8 cellular contexts compared by ENCODE assay signal in genomic region chr3:170277311-170277710, GRCh38. TPM values are rescaled to one million over a fixed set of nuclear protein-coding genes. Genes with fewer than 3 reads are reported as not detected.
DNase-seq lines count a peak whose midpoint lies in the region; ATAC-seq and TF ChIP-seq lines count a peak whose summit lies in the region.
"Not testable (repeated sequence)": the region's sequence is repeated elsewhere in the genome, so short reads cannot be mapped to it uniquely, and the experiment has no call there.

No MANE protein-coding gene starts in this region.

- not testable (repeated sequence) for H3K4me1 ChIP-seq in ACC112 (ENCODE audit: control insufficient read depth, insufficient read depth, low read length, unreplicated experiment); GM23338 (ENCODE audit: insufficient read depth); mesenchymal stem cell (ENCODE audit: control insufficient read depth, insufficient read depth, low read depth, low read length)

- not testable (repeated sequence) for DNase-seq in GM23338 (ENCODE audit: low spot score); activated naive CD4-positive, alpha-beta T cell treated with anti-CD3 and anti-CD28 coated beads, Interleukin-2, amount 10 ng/mL, durations not matched to agents 7 days and 5 days; chondrocyte (ENCODE audit: low spot score); mesenchymal stem cell
- DNase-seq in T-cell: peak in 12 of 34 experiments; percentile 1 to 22 (median 7)
- peak; percentile 19 for DNase-seq in activated CD4-positive, alpha-beta memory T cell treated with anti-CD3 and anti-CD28 coated beads, Interleukin-2, amount 10 ng/mL, durations not matched to agents 7 days and 5 days

- peak overlapping the region; percentile 60 for H4K8ac ChIP-seq in mesenchymal stem cell (ENCODE audit: low read length)

- H3K79me2 ChIP-seq in ACC112 (ENCODE audit: control insufficient read depth, insufficient read depth, low read length, unreplicated experiment); GM23338 (replicated peaks; ENCODE audit: insufficient read depth): not testable (repeated sequence)

- H3K9me3 ChIP-seq in mesenchymal stem cell (ENCODE audit: control insufficient read depth, low read length): not testable (repeated sequence)

- H3K27me3 ChIP-seq in ACC112 (ENCODE audit: insufficient read depth, low read length); GM23338 (ENCODE audit: insufficient read depth); mesenchymal stem cell (ENCODE audit: control insufficient read depth in 1 of 2, insufficient read depth in 1 of 2, low read length in 2 of 2): not testable (repeated sequence)

- H3K23ac ChIP-seq in mesenchymal stem cell (ENCODE audit: low read length in 2 of 2): not testable (repeated sequence)

- not testable (repeated sequence) for H2BK120ac ChIP-seq in mesenchymal stem cell (ENCODE audit: low read depth, low read length)

- not testable (repeated sequence) for H2BK15ac ChIP-seq in mesenchymal stem cell (ENCODE audit: low read depth, poor library complexity, severe bottlenecking)

- H2BK5ac ChIP-seq in mesenchymal stem cell (ENCODE audit: low read depth, low read length, poor library complexity, severe bottlenecking): not testable (repeated sequence)

- not testable (repeated sequence) for H3K9ac ChIP-seq in mesenchymal stem cell (ENCODE audit: low read length)

- H3K4me1 Mint-ChIP-seq in GM23338: not testable (repeated sequence)
- peaks cover 22 to 24% (median 23%) of the 10 kb centered on the region in 3 donors for H3K4me1 Mint-ChIP-seq in T-cell
- H3K4me1 Mint-ChIP-seq in activated CD4-positive, alpha-beta memory T cell treated with anti-CD3 and anti-CD28 coated beads, Interleukin-2, amount 10 ng/mL, durations not matched to agents 7 days and 5 days: peaks cover 30% of the 10 kb centered on the region
- H3K4me1 Mint-ChIP-seq in activated naive CD4-positive, alpha-beta T cell treated with anti-CD3 and anti-CD28 coated beads, Interleukin-2, amount 10 ng/mL, durations not matched to agents 7 days and 5 days: peaks cover 22% of the 10 kb centered on the region
- H3K4me1 Mint-ChIP-seq in chondrocyte (ENCODE audit: low read depth): peaks cover 13% of the 10 kb centered on the region
- H3K4me1 Mint-ChIP-seq in stimulated activated naive CD8-positive, alpha-beta T cell treated with anti-CD3 and anti-CD28 coated beads, Interleukin-15, Interleukin-2, amounts not matched to agents 100 ng/mL and 50 ng/mL, for 24 hours (ENCODE audit: low read depth): peaks cover 19% of the 10 kb centered on the region

- not testable (repeated sequence) for ATAC-seq in GM23338
- peak in 3 of 4 experiments; percentile 27 to 64 (median 34) for ATAC-seq in T-cell (replicated peaks in 1 of 4)

- H3K36me3 Mint-ChIP-seq in GM23338 (ENCODE audit: low read depth) (peaks cover 73% of the 10 kb centered on the region), T-cell (peaks cover 51% of the 10 kb centered on the region), chondrocyte (ENCODE audit: low read depth) (peaks cover 28% of the 10 kb centered on the region)
- H3K36me3 Mint-ChIP-seq in activated CD4-positive, alpha-beta memory T cell treated with anti-CD3 and anti-CD28 coated beads, Interleukin-2, amount 10 ng/mL, durations not matched to agents 7 days and 5 days (ENCODE audit: low read depth): peaks cover 42% of the 10 kb centered on the region
- peaks cover 33% of the 10 kb centered on the region for H3K36me3 Mint-ChIP-seq in activated naive CD4-positive, alpha-beta T cell treated with anti-CD3 and anti-CD28 coated beads, Interleukin-2, amount 10 ng/mL, durations not matched to agents 7 days and 5 days
- peaks cover 49% of the 10 kb centered on the region for H3K36me3 Mint-ChIP-seq in stimulated activated naive CD8-positive, alpha-beta T cell treated with anti-CD3 and anti-CD28 coated beads, Interleukin-15, Interleukin-2, amounts not matched to agents 100 ng/mL and 50 ng/mL, for 24 hours (ENCODE audit: low read depth)

- not testable (repeated sequence) for H3K9me2 ChIP-seq in GM23338 (ENCODE audit: insufficient read depth)

- H2BK12ac ChIP-seq in mesenchymal stem cell (ENCODE audit: low read length in 2 of 2): not testable (repeated sequence)

- H3K4me3 Mint-ChIP-seq in GM23338; chondrocyte (ENCODE audit: unreplicated experiment): not testable (repeated sequence)
- peak overlapping the region; percentile 70 to 81 (median 71) for H3K4me3 Mint-ChIP-seq in T-cell
- H3K4me3 Mint-ChIP-seq in activated CD4-positive, alpha-beta memory T cell treated with anti-CD3 and anti-CD28 coated beads, Interleukin-2, amount 10 ng/mL, durations not matched to agents 7 days and 5 days: peak overlapping the region; percentile 77
- peak overlapping the region; percentile 44 for H3K4me3 Mint-ChIP-seq in activated naive CD4-positive, alpha-beta T cell treated with anti-CD3 and anti-CD28 coated beads, Interleukin-2, amount 10 ng/mL, durations not matched to agents 7 days and 5 days
- peak overlapping the region; percentile 9 for H3K4me3 Mint-ChIP-seq in stimulated activated naive CD8-positive, alpha-beta T cell treated with anti-CD3 and anti-CD28 coated beads, Interleukin-15, Interleukin-2, amounts not matched to agents 100 ng/mL and 50 ng/mL, for 24 hours

- H3K4me2 ChIP-seq in GM23338; mesenchymal stem cell (ENCODE audit: low read length, poor library complexity, severe bottlenecking): not testable (repeated sequence)

- H3K27me3 Mint-ChIP-seq in GM23338 (ENCODE audit: insufficient read depth, low read depth, poor library complexity); T-cell; activated CD4-positive, alpha-beta memory T cell treated with anti-CD3 and anti-CD28 coated beads, Interleukin-2, amount 10 ng/mL, durations not matched to agents 7 days and 5 days; activated naive CD4-positive, alpha-beta T cell treated with anti-CD3 and anti-CD28 coated beads, Interleukin-2, amount 10 ng/mL, durations not matched to agents 7 days and 5 days; chondrocyte (ENCODE audit: low read depth); stimulated activated naive CD8-positive, alpha-beta T cell treated with anti-CD3 and anti-CD28 coated beads, Interleukin-15, Interleukin-2, amounts not matched to agents 100 ng/mL and 50 ng/mL, for 24 hours: not testable (repeated sequence)

- not testable (repeated sequence) for H3K14ac ChIP-seq in mesenchymal stem cell (ENCODE audit: low read length in 2 of 2)

- H3K9me3 Mint-ChIP-seq in GM23338; T-cell; activated CD4-positive, alpha-beta memory T cell treated with anti-CD3 and anti-CD28 coated beads, Interleukin-2, amount 10 ng/mL, durations not matched to agents 7 days and 5 days; activated naive CD4-positive, alpha-beta T cell treated with anti-CD3 and anti-CD28 coated beads, Interleukin-2, amount 10 ng/mL, durations not matched to agents 7 days and 5 days; chondrocyte (ENCODE audit: low read depth); stimulated activated naive CD8-positive, alpha-beta T cell treated with anti-CD3 and anti-CD28 coated beads, Interleukin-15, Interleukin-2, amounts not matched to agents 100 ng/mL and 50 ng/mL, for 24 hours: not testable (repeated sequence)

- POLR2A ChIA-PET in T-cell (lab: Charles Lee): interaction anchor here in 1 of 2 donors (0.6 kb wide), 1 partner anchor 80 kb away, joined by 3 read pairs; the partner anchor contains the start of gene SKIL
- POLR2A ChIA-PET in activated CD4-positive, alpha-beta memory T cell treated with anti-CD3 and anti-CD28 coated beads, Interleukin-2, amount 10 ng/mL, durations not matched to agents 7 days and 5 days (lab: Charles Lee): interaction anchor here (1.0 to 1.8 kb wide), 5 partner anchors 12 to 592 kb away, joined by 3 to 6 read pairs (median 5); partner anchors contain the start of genes PRKCI, RPL22L1 and SEC62

- H3K27ac Mint-ChIP-seq in GM23338 (peak overlapping the region; percentile 52; the same call in 1 of the 2 replicates), T-cell (peak overlapping the region; percentile 80 to 84), chondrocyte (ENCODE audit: unreplicated experiment) (peak overlapping the region; percentile 22)
- peak overlapping the region; percentile 82 for H3K27ac Mint-ChIP-seq in activated CD4-positive, alpha-beta memory T cell treated with anti-CD3 and anti-CD28 coated beads, Interleukin-2, amount 10 ng/mL, durations not matched to agents 7 days and 5 days
- peak overlapping the region; percentile 54 for H3K27ac Mint-ChIP-seq in activated naive CD4-positive, alpha-beta T cell treated with anti-CD3 and anti-CD28 coated beads, Interleukin-2, amount 10 ng/mL, durations not matched to agents 7 days and 5 days
- H3K27ac Mint-ChIP-seq in stimulated activated naive CD8-positive, alpha-beta T cell treated with anti-CD3 and anti-CD28 coated beads, Interleukin-15, Interleukin-2, amounts not matched to agents 100 ng/mL and 50 ng/mL, for 24 hours: peak overlapping the region; percentile 65

- H2AK5ac ChIP-seq in mesenchymal stem cell (ENCODE audit: low read length, severe bottlenecking): not testable (repeated sequence)

- H2AFZ ChIP-seq in ACC112 (ENCODE audit: low read length, unreplicated experiment): peak overlapping the region; percentile 53
- H2AFZ ChIP-seq in GM23338; mesenchymal stem cell (ENCODE audit: low read depth, low read length): not testable (repeated sequence)

- H4K91ac ChIP-seq in mesenchymal stem cell (ENCODE audit: low read length): not testable (repeated sequence)

- H3K79me1 ChIP-seq in mesenchymal stem cell (replicated peaks; ENCODE audit: low read length, poor library complexity, severe bottlenecking): not testable (repeated sequence)

- TF ChIP-seq CTCF in GM23338 (conservative IDR thresholded peaks at IDR 0.05; ENCODE audit: low read depth in 2 of 2); chondrocyte (IDR thresholded peaks at IDR 0.05): not testable (repeated sequence)

- over 99% methylated on average over 10 of the region's 10 CpGs for WGBS in mesenchymal stem cell

- H4K20me1 ChIP-seq in GM23338 (replicated peaks; ENCODE audit: insufficient read depth): not testable (repeated sequence)

- not testable (repeated sequence) for H3K18ac ChIP-seq in mesenchymal stem cell (ENCODE audit: low read depth in 1 of 2, low read length in 2 of 2)

- not testable (repeated sequence) for H3K4ac ChIP-seq in mesenchymal stem cell (ENCODE audit: low read depth in 1 of 2, low read length in 2 of 2)

- H3K27ac ChIP-seq in ACC112 (ENCODE audit: low read depth, low read length); GM23338 (ENCODE audit: low read depth); mesenchymal stem cell (ENCODE audit: low read length, poor library complexity, severe bottlenecking): not testable (repeated sequence)

- H3K36me3 ChIP-seq in ACC112 (ENCODE audit: insufficient read depth, low read length) (peaks cover 12% of the 10 kb centered on the region; the same call in 1 of the 2 replicates), GM23338 (ENCODE audit: insufficient read depth) (peaks cover 47% of the 10 kb centered on the region), mesenchymal stem cell (ENCODE audit: control insufficient read depth in 1 of 2, insufficient read depth in 2 of 2, low read depth in 1 of 2, low read length in 2 of 2) (peaks cover 25 to 73% of the 10 kb centered on the region in 2 experiments)

- peak overlapping the region; percentile 67; the same call in 1 of the 2 replicates for H3K4me3 ChIP-seq in ACC112 (ENCODE audit: low read depth, low read length)
- H3K4me3 ChIP-seq in GM23338: not testable (repeated sequence)
- H3K4me3 ChIP-seq in mesenchymal stem cell (ENCODE audit: insufficient read depth in 1 of 2, low read depth in 1 of 2, low read length in 2 of 2): peak overlapping the region in 1 of 2 experiments; percentile 45

- CTCF ChIA-PET in T-cell (lab: Charles Lee): interaction anchor here in 1 of 2 donors (1.0 kb wide), 1 partner anchor 80 kb away, joined by 5 read pairs; no protein-coding TSS in a partner anchor
- CTCF ChIA-PET in activated CD4-positive, alpha-beta memory T cell treated with anti-CD3 and anti-CD28 coated beads, Interleukin-2, amount 10 ng/mL, durations not matched to agents 7 days and 5 days (lab: Charles Lee): interaction anchor here (0.6 to 1.3 kb wide), 2 partner anchors 11 to 1043 kb away, joined by 3 to 5 read pairs; no protein-coding TSS in a partner anchor
- CTCF ChIA-PET in activated naive CD4-positive, alpha-beta T cell treated with anti-CD3 and anti-CD28 coated beads, Interleukin-2, amount 10 ng/mL, durations not matched to agents 7 days and 5 days (lab: Charles Lee): interaction anchor here (1.0 kb wide), 1 partner anchor 13 kb away, joined by 3 read pairs; no protein-coding TSS in a partner anchor

- H3F3A ChIP-seq in GM23338 (replicated peaks; ENCODE audit: low read depth): not testable (repeated sequence)

RNA-seq across cellular contexts. Expression of gene PRKCI, which starts 55.1 kb away (rescaled TPM):
- total RNA-seq in GM23338 (2014; rRNA removed; shearing (Covaris generic)): 119 and 124 TPM in 2 replicates
- 47.5 and 58.0 TPM in 2 replicates for polyA plus RNA-seq in GM23338 (2016; fragmentation: Nextera tagmentation; extraction: Ambion mirVana)
- total RNA-seq in T-cell: 10 to 100 TPM; 17.1 to 26.3 (median 23.9) TPM
- 10 to 100 TPM; 18.6 to 25.7 TPM for total RNA-seq in activated CD4-positive, alpha-beta memory T cell treated with anti-CD3 and anti-CD28 coated beads, Interleukin-2, amount 10 ng/mL, durations not matched to agents 7 days and 5 days
- total RNA-seq in chondrocyte: 36.7 to 59.8 TPM (median 55.4 TPM) in 3 replicates
- 24.8 TPM for polyA plus RNA-seq in mesenchymal stem cell (2013, experiment 1 of 2)
- 26.3 TPM for polyA plus RNA-seq in mesenchymal stem cell (2013, experiment 2 of 2)

Comparison
In these comparisons a context has a peak if more than half of its experiments do, and no peak if none do; other contexts are left out.
1. H3K27ac Mint-ChIP-seq: peak in every context shown above with its lines; median percentile 82 in T-cell; 82 in activated CD4-positive, alpha-beta memory T cell treated with anti-CD3 and anti-CD28 coated beads, Interleukin-2, amount 10 ng/mL, durations not matched to agents 7 days and 5 days; 65 in stimulated activated naive CD8-positive, alpha-beta T cell treated with anti-CD3 and anti-CD28 coated beads, Interleukin-15, Interleukin-2, amounts not matched to agents 100 ng/mL and 50 ng/mL, for 24 hours; 54 in activated naive CD4-positive, alpha-beta T cell treated with anti-CD3 and anti-CD28 coated beads, Interleukin-2, amount 10 ng/mL, durations not matched to agents 7 days and 5 days; 52 in GM23338; 22 in chondrocyte.